In genomic region chr12:69383074-69383473, GRCh38 we compare ENCODE assay signal across 18 cellular contexts. TPM values are rescaled to one million over a fixed set of nuclear protein-coding genes. Genes with fewer than 3 reads are reported as not detected.
A peak's percentile ranks its signal among the peaks of the same experiment; 100 is the strongest.
DNase-seq lines count a peak whose midpoint lies in the region; ATAC-seq, FAIRE-seq and TF ChIP-seq lines count a peak whose summit lies in the region.
"Had no signal": no experiment of that assay in that cellular context is flagged by ENCODE, and none has a peak within 500 bp of the region (broad histone marks: within the 10 kb centered on the region; RNA-seq: fewer than 3 reads in every experiment).

No MANE protein-coding gene starts in this region.

- TF ChIP-seq POLR2A in K562 (conservative IDR thresholded peaks at IDR 0.05), result no peak

- H3K36me3 ChIP-seq in mammary epithelial cell (ENCODE audit: insufficient read depth, low read length) (peaks cover 9% of the 10 kb centered on the region), K562 (ENCODE audit: control insufficient read depth, insufficient read depth, low read length) (peaks cover 55% of the 10 kb centered on the region)

- H3K9ac ChIP-seq in mammary epithelial cell (ENCODE audit: insufficient read depth, low read length) (no peak overlapping the region), K562 (ENCODE audit: insufficient read depth in 1 of 2, low read depth in 2 of 2, low read length in 2 of 2) (no peak overlapping the region)

- H4K20me1 ChIP-seq in mammary epithelial cell (ENCODE audit: insufficient read depth, low read length) (no peaks in the 10 kb centered on the region), K562 (replicated peaks; ENCODE audit: control insufficient read depth, insufficient read depth, low read length) (no peaks in the 10 kb centered on the region)

- no peaks in the 10 kb centered on the region for H3K27me3 Mint-ChIP-seq in MCF 10A (ENCODE audit: insufficient read depth, unreplicated experiment)
- H3K27me3 Mint-ChIP-seq in HFFc6 (ENCODE audit: insufficient read depth), result no peaks in the 10 kb centered on the region
- H3K27me3 Mint-ChIP-seq: B cell; CD4-positive, alpha-beta T cell had no signal

- H3K9me3 ChIP-seq in mammary epithelial cell (replicated peaks; ENCODE audit: insufficient read depth, low read length), result no peaks in the 10 kb centered on the region
- no peaks in the 10 kb centered on the region for H3K9me3 ChIP-seq in K562 (replicated peaks; ENCODE audit: control insufficient read depth, insufficient read depth, low read depth, low read length)

- H3K27me3 ChIP-seq in mammary epithelial cell (ENCODE audit: insufficient read depth, low read length), result no peaks in the 10 kb centered on the region
- no peaks in the 10 kb centered on the region for H3K27me3 ChIP-seq in K562 (ENCODE audit: control insufficient read depth in 2 of 2, insufficient read depth in 2 of 2, low read length in 2 of 2)
- H3K27me3 ChIP-seq in foreskin keratinocyte, result no peaks in the 10 kb centered on the region

- H3K4me3 ChIP-seq in mammary epithelial cell (replicated peaks in 1 of 3; ENCODE audit: insufficient read depth in 1 of 3, low read depth in 2 of 3, low read length in 3 of 3) (no peak overlapping the region), K562 (no peak overlapping the region)

- CTCF ChIA-PET in mammary epithelial cell (lab: Charles Lee; ENCODE audit: low non-redundant PET) (no interaction called here), MCF 10A (lab: Yijun Ruan, JAX) (interaction anchor here (0.7 kb wide), 1 partner anchor 1207 kb away, joined by 3 read pairs; no protein-coding TSS in a partner anchor), K562 (lab: Yijun Ruan, JAX; ENCODE audit: low intra/inter-chr PET ratio) (no interaction called here)

- POLR2A ChIA-PET in MCF 10A (lab: Yijun Ruan, JAX), result interaction anchor here (0.6 to 0.7 kb wide), 2 partner anchors 16 to 300 kb away, joined by 3 read pairs; no protein-coding TSS in a partner anchor
- POLR2A ChIA-PET in K562 (lab: Yijun Ruan, JAX), result interaction anchor here (1.3 kb wide), 1 partner anchor 56 kb away, joined by 3 read pairs; no protein-coding TSS in a partner anchor

- H3K36me3 Mint-ChIP-seq in MCF 10A (ENCODE audit: insufficient read depth, unreplicated experiment) (peaks cover 19% of the 10 kb centered on the region), HFFc6 (ENCODE audit: low read depth) (peaks cover 5% of the 10 kb centered on the region)

- BruUV-seq in mammary epithelial cell (replicated peaks; lab: Mats Ljungman, UMichigan), result no TSS peak
- BruUV-seq in MCF 10A (replicated peaks; lab: Mats Ljungman, UMichigan), result no TSS peak
- BruUV-seq in K562 (replicated peaks; lab: Mats Ljungman, UMichigan), result no TSS peak

- no peak overlapping the region for H3K27ac ChIP-seq in mammary epithelial cell (ENCODE audit: insufficient read depth, low read depth, low read length)
- no peak overlapping the region for H3K27ac ChIP-seq in K562 (ENCODE audit: extremely low read depth, low read depth, low read length)
- H3K27ac ChIP-seq in foreskin keratinocyte, result no peak overlapping the region

- 60% methylated on average over 1 of the region's 1 CpG for WGBS in mammary epithelial cell (ENCODE audit: low coverage, missing lambda C conversion rate)
- 94% methylated on average over 1 of the region's 1 CpG for WGBS in K562 (ENCODE audit: insufficient coverage, low coverage, missing lambda C conversion rate)

- H3K9me3 Mint-ChIP-seq in MCF 10A (ENCODE audit: unreplicated experiment) (no peaks in the 10 kb centered on the region), HFFc6 (no peaks in the 10 kb centered on the region)
- H3K9me3 Mint-ChIP-seq: CD4-positive, alpha-beta T cell; H9 had no signal

- H3K4me1 ChIP-seq in mammary epithelial cell (ENCODE audit: insufficient read depth, low read length) (peaks cover 14% of the 10 kb centered on the region), K562 (replicated peaks in 1 of 2; ENCODE audit: control insufficient read depth in 2 of 2, insufficient read depth in 2 of 2, low read length in 2 of 2) (no peaks in the 10 kb centered on the region; a peak in 1 of 5 replicates), foreskin keratinocyte (peaks cover 9% of the 10 kb centered on the region)

- H3K27ac Mint-ChIP-seq in MCF 10A (ENCODE audit: low read depth, unreplicated experiment) (no peak overlapping the region), HFFc6 (no peak overlapping the region)
- H3K27ac Mint-ChIP-seq: B cell; CD4-positive, alpha-beta T cell had no signal

- intact Hi-C loops in mammary epithelial cell (cut with micrococcal nuclease), result no loop called here
- intact Hi-C loops in MCF 10A (cut with micrococcal nuclease), result no loop called here
- intact Hi-C loops in K562 (cut with micrococcal nuclease), result no loop called here

- H2AFZ ChIP-seq in mammary epithelial cell (ENCODE audit: low read depth, low read length) (no peak overlapping the region), K562 (ENCODE audit: low read depth, low read length) (no peak overlapping the region)

- H3K4me3 Mint-ChIP-seq in MCF 10A (ENCODE audit: unreplicated experiment) (no peak overlapping the region), HFFc6 (no peak overlapping the region)
- H3K4me3 Mint-ChIP-seq: B cell; CD4-positive, alpha-beta T cell; H9 had no signal

- peaks cover 11% of the 10 kb centered on the region for H3K4me1 Mint-ChIP-seq in MCF 10A (ENCODE audit: insufficient read depth, unreplicated experiment)
- H3K4me1 Mint-ChIP-seq in HFFc6 (ENCODE audit: low read depth), result peaks cover 6% of the 10 kb centered on the region; the same call in 1 of the 2 replicates
- H3K4me1 Mint-ChIP-seq: B cell had no signal

- H3K9me1 ChIP-seq in K562 (ENCODE audit: control insufficient read depth, insufficient read depth, low read length), result no peaks in the 10 kb centered on the region

- FAIRE-seq in K562 (lab: Jason Lieb, UNC), result no peak
- FAIRE-seq: A204.1, GM12892, HepG2, HTR-8/SVneo had no signal

- in situ Hi-C loops in mammary epithelial cell (cut with MboI; ENCODE audit: low sequenced_read_pairs in 2 of 2) (no loop called here), K562 (cut with MboI) (no loop called here)

- no peak for ATAC-seq in K562
- peak; percentile 57 for ATAC-seq in foreskin keratinocyte
- ATAC-seq in HG03565 (IDR thresholded peaks at IDR 0.05; ENCODE audit: unreplicated experiment), result no peak
- ATAC-seq: HepG2 had no signal

- no peak for TF ChIP-seq RAD21 in K562 (CRISPR knock-in tag; conservative IDR thresholded peaks at IDR 0.05 in 1 of 2, IDR thresholded peaks at IDR 0.05 in 1 of 2)

- dilution Hi-C loops in mammary epithelial cell (cut with HindIII; ENCODE audit: low sequenced_read_pairs), result no loop called here

- peak overlapping the region; percentile 0 for H3K4me2 ChIP-seq in mammary epithelial cell (ENCODE audit: insufficient read depth, low read depth, low read length)
- H3K4me2 ChIP-seq in K562 (ENCODE audit: insufficient read depth, low read length), result no peak overlapping the region

- no peak for TF ChIP-seq EP300 in K562 (IDR thresholded peaks at IDR 0.05; ENCODE audit: low read length)

- H3K79me2 ChIP-seq in mammary epithelial cell (ENCODE audit: insufficient read depth, low read length), result peaks cover 18% of the 10 kb centered on the region
- no peaks in the 10 kb centered on the region for H3K79me2 ChIP-seq in K562 (ENCODE audit: control insufficient read depth, insufficient read depth, low read length)

- DNase-seq in mammary epithelial cell (peak; percentile 69), MCF 10A (ENCODE audit: unreplicated experiment) (no peak), K562 (ENCODE audit: extremely low read depth in 1 of 4, low spot score in 3 of 4) (no peak), foreskin keratinocyte (peak; percentile 64 to 80), cortex of kidney (lab: John Stamatoyannopoulos, UW) (no peak), HFFc6 (no peak)
- DNase-seq: C1 segment of cervical spinal cord; CD4-positive, alpha-beta T cell; DND-41; GDM1; GOT3; H9 had no signal

- TF ChIP-seq CTCF in mammary epithelial cell (conservative IDR thresholded peaks at IDR 0.05 in 1 of 2, IDR thresholded peaks at IDR 0.05 in 1 of 2; ENCODE audit: extremely low read depth in 1 of 2, insufficient read depth in 1 of 2, low read depth in 1 of 2, low read length in 2 of 2), result no peak
- TF ChIP-seq CTCF in MCF 10A (IDR thresholded peaks at IDR 0.05; ENCODE audit: unreplicated experiment), result no peak
- TF ChIP-seq CTCF in K562 (IDR thresholded peaks at IDR 0.05 in 2 of 3, conservative IDR thresholded peaks at IDR 0.05 in 1 of 3; ENCODE audit: insufficient read depth in 2 of 3, low read depth in 1 of 3, low read length in 3 of 3), result no peak
- no peak for TF ChIP-seq CTCF in foreskin keratinocyte (conservative IDR thresholded peaks at IDR 0.05)
- no peak for TF ChIP-seq CTCF in HFFc6 (IDR thresholded peaks at IDR 0.05)

RNA-seq across cellular contexts. Expression of gene YEATS4, which starts 23.5 kb away (rescaled TPM):
- 10 to 100 TPM; 18.2 to 19.7 TPM for total RNA-seq in mammary epithelial cell
- 16.9 TPM for polyA plus RNA-seq in mammary epithelial cell
- 6.9 TPM for polyA minus RNA-seq in mammary epithelial cell
- 26.1 and 30.9 TPM in 2 replicates for total RNA-seq in MCF 10A (2022)
- total RNA-seq in K562 (2011; cell fraction: chromatin; rRNA removed; ENCODE audit: low replicate concordance), result 10.0 and 21.9 TPM in 2 replicates
- 10.8 and 18.6 TPM in 2 replicates for total RNA-seq in K562 (2011; cell fraction: nucleolus; rRNA removed)
- 14.5 and 16.9 TPM in 2 replicates for total RNA-seq in K562 (2011; cell fraction: nucleoplasm; rRNA removed)
- 39.3 and 82.5 TPM in 2 replicates for total RNA-seq in K562 (2014; rRNA removed)
- total RNA-seq in K562 (2014; rRNA removed; fragmentation: Illumina TruSeq; extraction: Trizol), result 52.9 and 62.2 TPM in 2 replicates
- total RNA-seq in K562 (2015; rRNA removed; fragmentation: Illumina TruSeq; extraction: Trizol), result 41.2 and 41.3 TPM in 2 replicates
- total RNA-seq in K562 (2021), result 33.0 and 39.2 TPM in 2 replicates
- polyA plus RNA-seq in K562 (2011; rRNA removed), result 37.8 and 50.2 TPM in 2 replicates
- polyA plus RNA-seq in K562 (2011; cell fraction: cytosol; rRNA removed), result 27.5 and 29.8 TPM in 2 replicates
- 11.5 and 13.0 TPM in 2 replicates for polyA plus RNA-seq in K562 (2011; cell fraction: nucleus; rRNA removed)
- 30.1 and 43.6 TPM in 2 replicates for polyA plus RNA-seq in K562 (2012)
- polyA plus RNA-seq in K562 (2014; fragmentation: Illumina TruSeq; extraction: Trizol), result 45.2 and 49.2 TPM in 2 replicates
- polyA plus RNA-seq in K562 (2014; fragmentation: Nextera tagmentation; extraction: Ambion mirVana), result 10 to 100 TPM; 25.9 to 26.3 TPM
- 61.0 and 92.2 TPM in 2 replicates for polyA plus RNA-seq in K562 (2014; rRNA removed)
- 20.0 and 24.0 TPM in 2 replicates for polyA minus RNA-seq in K562 (2011; rRNA and poly(A)+ RNA removed)
- 22.5 and 24.1 TPM in 2 replicates for polyA minus RNA-seq in K562 (2011; cell fraction: cytosol; rRNA and poly(A)+ RNA removed)
- 14.9 and 31.8 TPM in 2 replicates for polyA minus RNA-seq in K562 (2011; cell fraction: nucleus; rRNA and poly(A)+ RNA removed)
- total RNA-seq in foreskin keratinocyte, result 28.0 and 28.1 TPM in 2 replicates
- polyA plus RNA-seq in foreskin keratinocyte, result 21.9 and 25.1 TPM in 2 replicates
- total RNA-seq in HFFc6 (2021; fragmentation: NEBNext Ultra II Directional; extraction: Animal tissue kit (Norgen Biotek cat#: 25700)), result 10 to 100 TPM in 4 of 6 experiments, 1 to 10 TPM in 2; 7.3 to 11.1 (median 10.4) TPM

RNA-seq across cellular contexts. Expression of gene LYZ, which starts 34.9 kb away (rescaled TPM):
- total RNA-seq in mammary epithelial cell, result not detected
- not detected for polyA plus RNA-seq in mammary epithelial cell
- not detected for polyA minus RNA-seq in mammary epithelial cell
- total RNA-seq in MCF 10A (2022), result not detected in 2 replicates
- 6.4 and 13.8 TPM in 2 replicates for total RNA-seq in K562 (2011; cell fraction: chromatin; rRNA removed; ENCODE audit: low replicate concordance)
- total RNA-seq in K562 (2011; cell fraction: nucleolus; rRNA removed), result 11.3 and 12.5 TPM in 2 replicates
- total RNA-seq in K562 (2011; cell fraction: nucleoplasm; rRNA removed), result 15.8 and 17.8 TPM in 2 replicates
- total RNA-seq in K562 (2014; rRNA removed), result 30.1 and 38.1 TPM in 2 replicates
- total RNA-seq in K562 (2014; rRNA removed; fragmentation: Illumina TruSeq; extraction: Trizol), result 64.1 and 64.8 TPM in 2 replicates
- total RNA-seq in K562 (2015; rRNA removed; fragmentation: Illumina TruSeq; extraction: Trizol), result 96.3 and 99.0 TPM in 2 replicates
- total RNA-seq in K562 (2021), result 31.9 and 32.0 TPM in 2 replicates
- 35.6 and 41.2 TPM in 2 replicates for polyA plus RNA-seq in K562 (2011; rRNA removed)
- polyA plus RNA-seq in K562 (2011; cell fraction: cytosol; rRNA removed), result 25.8 and 34.2 TPM in 2 replicates
- 4.1 and 6.9 TPM in 2 replicates for polyA plus RNA-seq in K562 (2011; cell fraction: nucleus; rRNA removed)
- 63.9 and 76.2 TPM in 2 replicates for polyA plus RNA-seq in K562 (2012)
- polyA plus RNA-seq in K562 (2014; fragmentation: Illumina TruSeq; extraction: Trizol), result 42.1 and 46.5 TPM in 2 replicates
- polyA plus RNA-seq in K562 (2014; fragmentation: Nextera tagmentation; extraction: Ambion mirVana), result 10 to 100 TPM; 44.0 to 47.0 TPM
- 27.2 and 37.0 TPM in 2 replicates for polyA plus RNA-seq in K562 (2014; rRNA removed)
- 85.6 and 103 TPM in 2 replicates for polyA minus RNA-seq in K562 (2011; rRNA and poly(A)+ RNA removed)
- polyA minus RNA-seq in K562 (2011; cell fraction: cytosol; rRNA and poly(A)+ RNA removed), result 23.7 and 37.9 TPM in 2 replicates
- 2.4 and 5.3 TPM in 2 replicates for polyA minus RNA-seq in K562 (2011; cell fraction: nucleus; rRNA and poly(A)+ RNA removed)
- not detected in 2 replicates for total RNA-seq in foreskin keratinocyte
- polyA plus RNA-seq in foreskin keratinocyte, result 0.04 TPM in 1 of 2 replicates, not detected in the other
- not detected for total RNA-seq in HFFc6 (2021; fragmentation: NEBNext Ultra II Directional; extraction: Animal tissue kit (Norgen Biotek cat#: 25700))
- total RNA-seq: H9 had no signal

Comparison
In these comparisons a context has a peak if more than half of its experiments do, and no peak if none do; other contexts are left out.
1. DNase-seq: peak in mammary epithelial cell (single experiment) and foreskin keratinocyte (2 of 2); none in MCF 10A (single experiment), K562 (0 of 4), cortex of kidney (single experiment) and HFFc6 (single experiment).